Comparison of ENCODE assay signal across 25 cellular contexts in the genomic region with DNA sequence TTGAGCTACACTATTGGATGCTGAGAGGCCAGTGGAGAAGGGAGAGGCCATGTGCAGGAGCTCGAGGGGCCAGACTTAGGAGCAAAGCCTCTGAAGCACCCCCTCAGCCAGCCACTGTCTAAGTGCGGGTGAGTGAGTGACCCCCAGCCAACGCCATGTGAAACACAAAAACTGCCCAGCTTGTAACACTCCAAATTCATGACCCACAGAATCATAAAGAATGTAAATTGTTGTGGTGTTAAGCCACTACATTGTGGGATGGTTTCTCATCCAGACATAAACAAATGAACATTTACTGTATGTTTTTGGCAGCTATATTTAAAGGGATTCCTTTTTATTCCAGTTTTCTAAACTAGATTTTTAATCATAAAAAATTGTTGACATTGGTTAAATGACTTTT. TPM values are rescaled to one million over a fixed set of nuclear protein-coding genes. Genes with fewer than 3 reads are reported as not detected.
"Had no signal": no experiment of that assay in that cellular context is flagged by ENCODE, and none has a peak within 500 bp of the region (broad histone marks: within the 10 kb centered on the region; RNA-seq: fewer than 3 reads in every experiment).

No MANE protein-coding gene starts in this region.

- H3K4me3 ChIP-seq: adrenal gland, breast epithelium, gastrocnemius medialis, ovary, prostate gland, right atrium auricular region, spleen, thyroid gland had no signal

- H3K36me3 ChIP-seq: adrenal gland, breast epithelium, gastrocnemius medialis, ovary, prostate gland, right atrium auricular region, spleen, thyroid gland had no signal

- H3K27ac ChIP-seq: adrenal gland, gastrocnemius medialis, ovary, prostate gland, right atrium auricular region, spleen, thyroid gland had no signal

- H3K4me3 Mint-ChIP-seq: activated B cell treated with CpG ODN at 0.5 μM for 24 hours; activated CD4-positive, alpha-beta T cell treated with anti-CD3 and anti-CD28 coated beads for 36 hours; activated naive CD8-positive, alpha-beta T cell; activated T-cell treated with anti-CD3 and anti-CD28 coated beads, Interleukin-2, amount 50 U/mL, for 4 hours; central memory CD8-positive, alpha-beta T cell; stimulated activated naive CD8-positive, alpha-beta T cell treated with anti-CD3 and anti-CD28 coated beads, Interleukin-15, Interleukin-2, amounts not matched to agents 100 ng/mL and 50 ng/mL, for 24 hours; T-helper 17 cell had no signal

- ATAC-seq: activated CD4-positive, alpha-beta T cell treated with anti-CD3 and anti-CD28 coated beads for 36 hours; activated T-cell treated with anti-CD3 and anti-CD28 coated beads, Interleukin-2, amount 50 U/mL, for 4 hours; gastrocnemius medialis; left ventricle myocardium superior; T-helper 17 cell had no signal

- H3K36me3 Mint-ChIP-seq: activated naive CD8-positive, alpha-beta T cell had no signal

- H3K4me1 ChIP-seq: breast epithelium, gastrocnemius medialis, prostate gland, right atrium auricular region, thyroid gland had no signal

- H3K9me3 Mint-ChIP-seq: activated B cell treated with CpG ODN at 0.5 μM for 24 hours; activated T-cell treated with anti-CD3 and anti-CD28 coated beads, Interleukin-2, amount 50 U/mL, for 4 hours; activated T-helper 2 cell treated with anti-CD3 and anti-CD28 coated beads, Interferon-gamma antibody, Interleukin-2, Interleukin-4, amounts not matched to agents 10 μg/mL and 5 μg/mL and 100 μg/mL, durations not matched to agents 14 hours and 24 hours and 36 hours; central memory CD8-positive, alpha-beta T cell; stimulated activated naive CD8-positive, alpha-beta T cell treated with anti-CD3 and anti-CD28 coated beads, Interleukin-15, Interleukin-2, amounts not matched to agents 100 ng/mL and 50 ng/mL, for 24 hours had no signal

- H3K9me3 ChIP-seq: adrenal gland, breast epithelium, gastrocnemius medialis, ovary, prostate gland, right atrium auricular region, spleen, thyroid gland had no signal

- DNase-seq: activated B cell treated with CpG ODN at 0.5 μM for 24 hours; activated CD4-positive, alpha-beta T cell treated with anti-CD3 and anti-CD28 coated beads for 36 hours; activated CD4-positive, alpha-beta T cell treated with anti-CD3 and anti-CD28 coated beads, Interleukin-2, amount 50 U/mL, for 4 hours; activated CD8-positive, alpha-beta memory T cell treated with anti-CD3 and anti-CD28 coated beads for 24 hours; activated CD8-positive, alpha-beta memory T cell treated with anti-CD3 and anti-CD28 coated beads, Interleukin-2, amount 50 U/mL, for 4 hours; activated naive CD4-positive, alpha-beta T cell; activated T-cell treated with anti-CD3 and anti-CD28 coated beads, Interleukin-2, amount 50 U/mL, for 4 hours; adrenal gland; effector memory CD4-positive, alpha-beta T cell; gastrocnemius medialis; hippocampal formation; left ventricle myocardium superior; mammary epithelial cell; ovary; spleen; substantia nigra; T-helper 17 cell; thyroid gland had no signal

- H3K27ac Mint-ChIP-seq: activated B cell treated with CpG ODN at 0.5 μM for 24 hours; activated CD4-positive, alpha-beta T cell treated with anti-CD3 and anti-CD28 coated beads for 36 hours; activated naive CD8-positive, alpha-beta T cell; activated T-helper 2 cell treated with anti-CD3 and anti-CD28 coated beads, Interferon-gamma antibody, Interleukin-2, Interleukin-4, amounts not matched to agents 10 μg/mL and 5 μg/mL and 100 μg/mL, durations not matched to agents 14 hours and 24 hours and 36 hours; stimulated activated naive CD8-positive, alpha-beta T cell treated with anti-CD3 and anti-CD28 coated beads, Interleukin-15, Interleukin-2, amounts not matched to agents 100 ng/mL and 50 ng/mL, for 24 hours; T-helper 17 cell had no signal

- H3K4me1 Mint-ChIP-seq: activated CD4-positive, alpha-beta T cell treated with anti-CD3 and anti-CD28 coated beads for 36 hours; central memory CD8-positive, alpha-beta T cell had no signal

- H3K27me3 Mint-ChIP-seq: activated CD4-positive, alpha-beta T cell treated with anti-CD3 and anti-CD28 coated beads for 36 hours; activated naive CD8-positive, alpha-beta T cell; stimulated activated naive CD8-positive, alpha-beta T cell treated with anti-CD3 and anti-CD28 coated beads, Interleukin-15, Interleukin-2, amounts not matched to agents 100 ng/mL and 50 ng/mL, for 24 hours had no signal

- H3K27me3 ChIP-seq: adrenal gland, breast epithelium, gastrocnemius medialis, ovary, right atrium auricular region, spleen, thyroid gland had no signal

RNA-seq across cellular contexts. Expression of gene TMEM158, which starts 27.2 kb away (rescaled TPM):
- total RNA-seq: right atrium auricular region had no signal
